Comparison of ENCODE assay signal across 30 cellular contexts in genomic region chr14:55450987-55451386, GRCh38. TPM values are rescaled to one million over a fixed set of nuclear protein-coding genes. Genes with fewer than 3 reads are reported as not detected.
DNase-seq lines count a peak whose midpoint lies in the region; ATAC-seq and TF ChIP-seq lines count a peak whose summit lies in the region.
"Had no signal": no experiment of that assay in that cellular context is flagged by ENCODE, and none has a peak within 500 bp of the region (broad histone marks: within the 10 kb centered on the region; RNA-seq: fewer than 3 reads in every experiment).

No MANE protein-coding gene starts in this region.

- H3K9me3 ChIP-seq in heart right ventricle, result no peaks in the 10 kb centered on the region
- H3K9me3 ChIP-seq: adrenal gland, body of pancreas, MG63, Peyer's patch, SJCRH30, tibial artery had no signal

- H3K27ac Mint-ChIP-seq in dendritic cell treated with granulocyte-macrophage colony-stimulating factor and Interleukin-4, amounts not matched to agents 40 ng/mL and 50 ng/mL, for 4 days, result peak overlapping the region; percentile 34
- no peak overlapping the region for H3K27ac Mint-ChIP-seq in activated naive CD4-positive, alpha-beta T cell treated with anti-CD3 and anti-CD28 coated beads, Interleukin-2, amount 50 U/mL, for 72 hours
- H3K27ac Mint-ChIP-seq: activated CD4-positive, alpha-beta T cell treated with anti-CD3 and anti-CD28 coated beads, Interleukin-2, amount 10 ng/mL, durations not matched to agents 7 days and 5 days; activated CD8-positive, alpha-beta memory T cell treated with anti-CD3 and anti-CD28 coated beads, Interleukin-2, amount 10 ng/mL, durations not matched to agents 7 days and 5 days; activated T-cell treated with anti-CD3 and anti-CD28 coated beads, Interleukin-2, amount 50 U/mL, for 72 hours; mesothelial cell of epicardium; naive thymus-derived CD8-positive, alpha-beta T cell; stimulated activated naive CD8-positive, alpha-beta T cell treated with anti-CD3 and anti-CD28 coated beads, Interleukin-15, Interleukin-2, amounts not matched to agents 100 ng/mL and 50 ng/mL, for 24 hours; WTC11 had no signal

- no peaks in the 10 kb centered on the region for H3K36me3 Mint-ChIP-seq in dendritic cell treated with granulocyte-macrophage colony-stimulating factor and Interleukin-4, amounts not matched to agents 40 ng/mL and 50 ng/mL, for 4 days (ENCODE audit: low read depth)
- H3K36me3 Mint-ChIP-seq in activated naive CD4-positive, alpha-beta T cell treated with anti-CD3 and anti-CD28 coated beads, Interleukin-2, amount 50 U/mL, for 72 hours, result no peaks in the 10 kb centered on the region
- H3K36me3 Mint-ChIP-seq: activated CD8-positive, alpha-beta memory T cell treated with anti-CD3 and anti-CD28 coated beads, Interleukin-2, amount 10 ng/mL, durations not matched to agents 7 days and 5 days; naive thymus-derived CD8-positive, alpha-beta T cell; WTC11 had no signal

- no peaks in the 10 kb centered on the region for H3K9me3 Mint-ChIP-seq in dendritic cell treated with granulocyte-macrophage colony-stimulating factor and Interleukin-4, amounts not matched to agents 40 ng/mL and 50 ng/mL, for 4 days
- no peaks in the 10 kb centered on the region for H3K9me3 Mint-ChIP-seq in activated naive CD4-positive, alpha-beta T cell treated with anti-CD3 and anti-CD28 coated beads, Interleukin-2, amount 50 U/mL, for 72 hours
- H3K9me3 Mint-ChIP-seq: activated CD4-positive, alpha-beta T cell treated with anti-CD3 and anti-CD28 coated beads, Interleukin-2, amount 10 ng/mL, durations not matched to agents 7 days and 5 days; activated T-cell treated with anti-CD3 and anti-CD28 coated beads, Interleukin-2, amount 50 U/mL, for 72 hours; mesothelial cell of epicardium; stimulated activated naive CD8-positive, alpha-beta T cell treated with anti-CD3 and anti-CD28 coated beads, Interleukin-15, Interleukin-2, amounts not matched to agents 100 ng/mL and 50 ng/mL, for 24 hours; WTC11 had no signal

- no peak overlapping the region for H3K27ac ChIP-seq in heart right ventricle
- H3K27ac ChIP-seq: adrenal gland, body of pancreas, Peyer's patch, SJCRH30, tibial artery had no signal

- no peaks in the 10 kb centered on the region for H3K27me3 ChIP-seq in heart right ventricle
- H3K27me3 ChIP-seq: adrenal gland, body of pancreas, MG63, Peyer's patch, SJCRH30, tibial artery had no signal

- intact Hi-C loops in dendritic cell treated with granulocyte-macrophage colony-stimulating factor and Interleukin-4, amounts not matched to agents 40 ng/mL and 50 ng/mL, for 4 days (cut with micrococcal nuclease), result no loop called here
- intact Hi-C loops in heart right ventricle (cut with DNase I), result loop anchor here in 2 of 10 donors (10.0 kb wide), 1 partner anchor 124 kb away; no protein-coding TSS in a partner anchor

- ATAC-seq in HG02610 (IDR thresholded peaks at IDR 0.05; ENCODE audit: unreplicated experiment), result peak; percentile 75
- peak; percentile 62 for ATAC-seq in HG03460 (IDR thresholded peaks at IDR 0.05; ENCODE audit: unreplicated experiment)
- ATAC-seq in activated naive CD4-positive, alpha-beta T cell treated with anti-CD3 and anti-CD28 coated beads, Interleukin-2, amount 50 U/mL, for 72 hours, result no peak
- no peak for ATAC-seq in heart right ventricle
- ATAC-seq: activated CD8-positive, alpha-beta memory T cell treated with anti-CD3 and anti-CD28 coated beads, Interleukin-2, amount 10 ng/mL, durations not matched to agents 7 days and 5 days; activated T-cell treated with anti-CD3 and anti-CD28 coated beads, Interleukin-2, amount 50 U/mL, for 72 hours; left ventricle myocardium superior; naive thymus-derived CD8-positive, alpha-beta T cell; WTC11 had no signal

- DNase-seq in CD1c-positive myeloid dendritic cell (ENCODE audit: extremely low spot score), result peak; percentile 59
- DNase-seq in GM10266 (ENCODE audit: extremely low spot score), result no peak
- DNase-seq in NCI-H226, result no peak
- no peak for DNase-seq in activated naive CD4-positive, alpha-beta T cell treated with anti-CD3 and anti-CD28 coated beads, Interleukin-2, amount 50 U/mL, for 72 hours (ENCODE audit: low spot score in 2 of 2)
- DNase-seq in heart right ventricle, result no peak
- DNase-seq: activated CD4-positive, alpha-beta T cell treated with anti-CD3 and anti-CD28 coated beads, Interleukin-2, amount 10 ng/mL, durations not matched to agents 7 days and 5 days; activated CD8-positive, alpha-beta memory T cell treated with anti-CD3 and anti-CD28 coated beads, Interleukin-2, amount 10 ng/mL, durations not matched to agents 7 days and 5 days; activated naive CD4-positive, alpha-beta T cell treated with Interleukin-2 at 50 U/mL for 16 hours; activated T-cell treated with anti-CD3 and anti-CD28 coated beads, Interleukin-2, amount 50 U/mL, for 72 hours; adrenal gland; body of pancreas; islet precursor cell; KG1; left ventricle myocardium superior; naive thymus-derived CD8-positive, alpha-beta T cell; NCI-H1436; nucleus accumbens; Peyer's patch; SJCRH30; tibial artery had no signal

- no peak overlapping the region for H3K4me3 ChIP-seq in heart right ventricle
- H3K4me3 ChIP-seq: adrenal gland, body of pancreas, MG63, Peyer's patch, SJCRH30, tibial artery had no signal

- H3K4me1 Mint-ChIP-seq in dendritic cell treated with granulocyte-macrophage colony-stimulating factor and Interleukin-4, amounts not matched to agents 40 ng/mL and 50 ng/mL, for 4 days (ENCODE audit: low read depth), result peaks cover 78% of the 10 kb centered on the region
- H3K4me1 Mint-ChIP-seq: activated CD4-positive, alpha-beta T cell treated with anti-CD3 and anti-CD28 coated beads, Interleukin-2, amount 10 ng/mL, durations not matched to agents 7 days and 5 days; naive thymus-derived CD8-positive, alpha-beta T cell had no signal

- H3K4me1 ChIP-seq in heart right ventricle, result peaks cover 0 to 59% (median 30%) of the 10 kb centered on the region in 9 donors

- no peak overlapping the region for H3K4me3 Mint-ChIP-seq in dendritic cell treated with granulocyte-macrophage colony-stimulating factor and Interleukin-4, amounts not matched to agents 40 ng/mL and 50 ng/mL, for 4 days
- H3K4me3 Mint-ChIP-seq: activated CD4-positive, alpha-beta T cell treated with anti-CD3 and anti-CD28 coated beads, Interleukin-2, amount 10 ng/mL, durations not matched to agents 7 days and 5 days; activated CD8-positive, alpha-beta memory T cell treated with anti-CD3 and anti-CD28 coated beads, Interleukin-2, amount 10 ng/mL, durations not matched to agents 7 days and 5 days; activated T-cell treated with anti-CD3 and anti-CD28 coated beads, Interleukin-2, amount 50 U/mL, for 72 hours; mesothelial cell of epicardium; naive thymus-derived CD8-positive, alpha-beta T cell; stimulated activated naive CD8-positive, alpha-beta T cell treated with anti-CD3 and anti-CD28 coated beads, Interleukin-15, Interleukin-2, amounts not matched to agents 100 ng/mL and 50 ng/mL, for 24 hours; WTC11 had no signal

- H3K36me3 ChIP-seq in heart right ventricle, result no peaks in the 10 kb centered on the region
- H3K36me3 ChIP-seq: adrenal gland, MG63, Peyer's patch, SJCRH30, tibial artery had no signal

- TF ChIP-seq CTCF in GM10266 (IDR thresholded peaks at IDR 0.05; ENCODE audit: control insufficient read depth, insufficient read depth, low read depth, missing control alignments), result no peak
- TF ChIP-seq CTCF in heart right ventricle (IDR thresholded peaks at IDR 0.05), result no peak

- H3K27me3 Mint-ChIP-seq in dendritic cell treated with granulocyte-macrophage colony-stimulating factor and Interleukin-4, amounts not matched to agents 40 ng/mL and 50 ng/mL, for 4 days, result no peaks in the 10 kb centered on the region
- H3K27me3 Mint-ChIP-seq: activated CD4-positive, alpha-beta T cell treated with anti-CD3 and anti-CD28 coated beads, Interleukin-2, amount 10 ng/mL, durations not matched to agents 7 days and 5 days; activated CD8-positive, alpha-beta memory T cell treated with anti-CD3 and anti-CD28 coated beads, Interleukin-2, amount 10 ng/mL, durations not matched to agents 7 days and 5 days; stimulated activated naive CD8-positive, alpha-beta T cell treated with anti-CD3 and anti-CD28 coated beads, Interleukin-15, Interleukin-2, amounts not matched to agents 100 ng/mL and 50 ng/mL, for 24 hours had no signal

RNA-seq across cellular contexts. Expression of gene TBPL2, which starts 10.6 kb away (rescaled TPM):
- not detected for total RNA-seq in activated naive CD4-positive, alpha-beta T cell treated with anti-CD3 and anti-CD28 coated beads, Interleukin-2, amount 50 U/mL, for 72 hours
- not detected for total RNA-seq in heart right ventricle
- not detected for polyA plus RNA-seq in heart right ventricle
- total RNA-seq: A673; activated CD4-positive, alpha-beta T cell treated with anti-CD3 and anti-CD28 coated beads, Interleukin-2, amount 10 ng/mL, durations not matched to agents 7 days and 5 days; activated CD8-positive, alpha-beta memory T cell treated with anti-CD3 and anti-CD28 coated beads, Interleukin-2, amount 10 ng/mL, durations not matched to agents 7 days and 5 days; activated T-cell treated with anti-CD3 and anti-CD28 coated beads, Interleukin-2, amount 50 U/mL, for 72 hours; adrenal gland; body of pancreas; cerebellum; left ventricle myocardium superior; mesothelial cell of epicardium; naive thymus-derived CD8-positive, alpha-beta T cell; Peyer's patch; pulmonary artery endothelial cell; SJCRH30; WTC11 had no signal
- polyA plus RNA-seq: adrenal gland; naive thymus-derived CD8-positive, alpha-beta T cell had no signal

RNA-seq across cellular contexts. Expression of gene ATG14, which starts 39.4 kb away (rescaled TPM):
- 1 to 10 TPM; 7.4 to 8.3 TPM for total RNA-seq in activated naive CD4-positive, alpha-beta T cell treated with anti-CD3 and anti-CD28 coated beads, Interleukin-2, amount 50 U/mL, for 72 hours
- 10 to 100 TPM in 9 of 10 donors, 1 to 10 TPM in 1; 8.9 to 18.1 (median 15.3) TPM for total RNA-seq in heart right ventricle
- 10 to 100 TPM in 1 of 2 donors, 1 to 10 TPM in 1; 3.5 to 21.9 TPM for polyA plus RNA-seq in heart right ventricle

Comparison
In these comparisons a context has a peak if more than half of its experiments do, and no peak if none do; other contexts are left out.
1. ATAC-seq: peak in HG02610 (single experiment) and HG03460 (single experiment); none in activated naive CD4-positive, alpha-beta T cell treated with anti-CD3 and anti-CD28 coated beads, Interleukin-2, amount 50 U/mL, for 72 hours (0 of 2) and heart right ventricle (0 of 8).